Comparison of ENCODE assay signal across 17 cellular contexts in the genomic region with DNA sequence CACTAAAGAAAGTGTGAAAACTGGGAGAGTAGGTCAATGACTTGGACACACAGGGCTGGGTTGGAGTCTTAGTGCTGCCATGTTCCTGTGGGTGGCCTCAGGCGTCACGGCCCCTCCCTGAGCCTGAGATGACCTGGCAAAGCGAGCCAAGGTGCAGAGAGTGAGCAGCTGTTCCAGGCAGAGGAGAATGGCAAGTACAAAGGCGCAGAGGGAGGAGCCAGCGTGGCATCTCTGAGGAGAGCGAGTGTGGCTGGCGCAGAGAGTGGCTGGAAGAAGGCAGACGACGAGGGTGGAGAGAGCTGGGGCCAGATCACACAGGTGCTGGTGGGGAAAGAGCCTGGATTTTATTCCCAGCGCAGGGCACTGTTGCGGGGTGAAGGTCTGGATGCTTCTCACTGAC. TPM values are rescaled to one million over a fixed set of nuclear protein-coding genes. Genes with fewer than 3 reads are reported as not detected.
A peak's percentile ranks its signal among the peaks of the same experiment; 100 is the strongest.
DNase-seq lines count a peak whose midpoint lies in the region; ATAC-seq, FAIRE-seq and TF ChIP-seq lines count a peak whose summit lies in the region.
"Had no signal": no experiment of that assay in that cellular context is flagged by ENCODE, and none has a peak within 500 bp of the region (broad histone marks: within the 10 kb centered on the region; RNA-seq: fewer than 3 reads in every experiment).

No MANE protein-coding gene starts in this region.

- FAIRE-seq in HTR-8/SVneo (lab: Jason Lieb, UNC): no peak
- FAIRE-seq: GM12891 had no signal

- POLR2A ChIA-PET in activated CD4-positive, alpha-beta memory T cell treated with anti-CD3 and anti-CD28 coated beads, Interleukin-2, amount 10 ng/mL, durations not matched to agents 7 days and 5 days (lab: Charles Lee): no interaction called here
- POLR2A ChIA-PET in activated CD4-positive, alpha-beta memory T cell treated with anti-CD3 and anti-CD28 coated beads for 36 hours (lab: Charles Lee): no interaction called here
- POLR2A ChIA-PET in WTC11 (lab: Charles Lee): no interaction called here

- no peaks in the 10 kb centered on the region for H3K9me3 Mint-ChIP-seq in activated CD4-positive, alpha-beta memory T cell treated with anti-CD3 and anti-CD28 coated beads, Interleukin-2, amount 10 ng/mL, durations not matched to agents 7 days and 5 days
- H3K9me3 Mint-ChIP-seq in activated CD4-positive, alpha-beta memory T cell treated with anti-CD3 and anti-CD28 coated beads for 36 hours: no peaks in the 10 kb centered on the region
- H3K9me3 Mint-ChIP-seq in WTC11: no peaks in the 10 kb centered on the region
- H3K9me3 Mint-ChIP-seq: T-cell had no signal

- H3K27ac Mint-ChIP-seq in activated CD4-positive, alpha-beta memory T cell treated with anti-CD3 and anti-CD28 coated beads, Interleukin-2, amount 10 ng/mL, durations not matched to agents 7 days and 5 days: peak overlapping the region; percentile 23
- H3K27ac Mint-ChIP-seq in activated CD4-positive, alpha-beta memory T cell treated with anti-CD3 and anti-CD28 coated beads for 36 hours: no peak overlapping the region
- H3K27ac Mint-ChIP-seq in WTC11: 0 out of 2 replicates have a peak overlapping the region, but pooled peaks have one; percentile 12
- H3K27ac Mint-ChIP-seq: T-cell had no signal

- H3K36me3 ChIP-seq in upper lobe of right lung: no peaks in the 10 kb centered on the region

- peak overlapping the region; percentile 55 for H3K27ac ChIP-seq in upper lobe of right lung

- H3K4me1 Mint-ChIP-seq in activated CD4-positive, alpha-beta memory T cell treated with anti-CD3 and anti-CD28 coated beads, Interleukin-2, amount 10 ng/mL, durations not matched to agents 7 days and 5 days: peaks cover 46% of the 10 kb centered on the region
- peaks cover 11% of the 10 kb centered on the region for H3K4me1 Mint-ChIP-seq in activated CD4-positive, alpha-beta memory T cell treated with anti-CD3 and anti-CD28 coated beads for 36 hours (ENCODE audit: low read depth)
- 0 out of 2 replicates have a peak, but pooled peaks cover 3% of the 10 kb centered on the region for H3K4me1 Mint-ChIP-seq in WTC11

- ATAC-seq in WTC11: no peak
- peak; percentile 21 for ATAC-seq in upper lobe of right lung
- no peak for ATAC-seq in HG03196 (IDR thresholded peaks at IDR 0.05; ENCODE audit: unreplicated experiment)
- no peak for ATAC-seq in HG02970 (IDR thresholded peaks at IDR 0.05; ENCODE audit: low FRiP score, unreplicated experiment)
- ATAC-seq: naive thymus-derived CD4-positive, alpha-beta T cell; T-cell had no signal

- no peak overlapping the region for H3K4me3 ChIP-seq in upper lobe of right lung
- H3K4me3 ChIP-seq: skin epidermis, tibial nerve had no signal

- intact Hi-C loops in activated CD4-positive, alpha-beta memory T cell treated with anti-CD3 and anti-CD28 coated beads for 36 hours (cut with micrococcal nuclease): no loop called here
- intact Hi-C loops in upper lobe of right lung (cut with DNase I): no loop called here

- H3K4me3 Mint-ChIP-seq in activated CD4-positive, alpha-beta memory T cell treated with anti-CD3 and anti-CD28 coated beads, Interleukin-2, amount 10 ng/mL, durations not matched to agents 7 days and 5 days: no peak overlapping the region
- H3K4me3 Mint-ChIP-seq in activated CD4-positive, alpha-beta memory T cell treated with anti-CD3 and anti-CD28 coated beads for 36 hours: no peak overlapping the region
- no peak overlapping the region for H3K4me3 Mint-ChIP-seq in WTC11
- H3K4me3 Mint-ChIP-seq: naive thymus-derived CD4-positive, alpha-beta T cell; T-cell had no signal

- no peak for DNase-seq in activated CD4-positive, alpha-beta memory T cell treated with anti-CD3 and anti-CD28 coated beads, Interleukin-2, amount 10 ng/mL, durations not matched to agents 7 days and 5 days
- DNase-seq in activated CD4-positive, alpha-beta memory T cell treated with anti-CD3 and anti-CD28 coated beads for 36 hours: no peak
- DNase-seq in WTC11 (ENCODE audit: low spot score): no peak
- DNase-seq in mucosa of gallbladder (ENCODE audit: low spot score): peak; percentile 82
- DNase-seq in upper lobe of right lung: peak; percentile 68
- no peak for DNase-seq in HTR-8/SVneo (ENCODE audit: insufficient read length, low spot score)
- DNase-seq: activated CD4-positive, alpha-beta T cell treated with anti-CD3 and anti-CD28 coated beads, Interleukin-2, amount 50 U/mL, for 4 hours; activated naive CD4-positive, alpha-beta T cell treated with Interleukin-2 at 50 U/mL for 16 hours; DND-41; naive thymus-derived CD4-positive, alpha-beta T cell; NCI-H1092; T-cell had no signal

- H3K27me3 Mint-ChIP-seq in activated CD4-positive, alpha-beta memory T cell treated with anti-CD3 and anti-CD28 coated beads, Interleukin-2, amount 10 ng/mL, durations not matched to agents 7 days and 5 days: no peaks in the 10 kb centered on the region
- H3K27me3 Mint-ChIP-seq in activated CD4-positive, alpha-beta memory T cell treated with anti-CD3 and anti-CD28 coated beads for 36 hours: no peaks in the 10 kb centered on the region
- no peaks in the 10 kb centered on the region for H3K27me3 Mint-ChIP-seq in WTC11 (ENCODE audit: low read depth)
- H3K27me3 Mint-ChIP-seq: naive thymus-derived CD4-positive, alpha-beta T cell; T-cell had no signal

- peaks cover 9% of the 10 kb centered on the region for H3K36me3 Mint-ChIP-seq in activated CD4-positive, alpha-beta memory T cell treated with anti-CD3 and anti-CD28 coated beads, Interleukin-2, amount 10 ng/mL, durations not matched to agents 7 days and 5 days (ENCODE audit: low read depth)
- H3K36me3 Mint-ChIP-seq in activated CD4-positive, alpha-beta memory T cell treated with anti-CD3 and anti-CD28 coated beads for 36 hours: peaks cover 9% of the 10 kb centered on the region
- no peaks in the 10 kb centered on the region for H3K36me3 Mint-ChIP-seq in WTC11

- TF ChIP-seq CTCF in WTC11 (IDR thresholded peaks at IDR 0.05): no peak
- no peak for TF ChIP-seq CTCF in upper lobe of right lung (IDR thresholded peaks at IDR 0.05)

- peaks cover 19% of the 10 kb centered on the region for H3K4me1 ChIP-seq in upper lobe of right lung

- H3K9me3 ChIP-seq in upper lobe of right lung: no peaks in the 10 kb centered on the region
- H3K9me3 ChIP-seq: tibial nerve had no signal

- H3K27me3 ChIP-seq in upper lobe of right lung: no peaks in the 10 kb centered on the region
- H3K27me3 ChIP-seq: tibial nerve had no signal

- CTCF ChIA-PET in activated CD4-positive, alpha-beta memory T cell treated with anti-CD3 and anti-CD28 coated beads, Interleukin-2, amount 10 ng/mL, durations not matched to agents 7 days and 5 days (lab: Charles Lee): interaction anchor here (4.0 kb wide), 1 partner anchor 8 kb away, joined by 15 read pairs; no protein-coding TSS in a partner anchor
- CTCF ChIA-PET in activated CD4-positive, alpha-beta memory T cell treated with anti-CD3 and anti-CD28 coated beads for 36 hours (lab: Charles Lee): interaction anchor here (2.4 to 2.5 kb wide), 2 partner anchors 11 to 125 kb away, joined by 12 to 13 read pairs; no protein-coding TSS in a partner anchor
- CTCF ChIA-PET in WTC11 (lab: Charles Lee): interaction anchor here (4.8 kb wide), 1 partner anchor 72 kb away, joined by 31 read pairs; no protein-coding TSS in a partner anchor

TF ChIP-seq in WTC11, 78 proteins besides CTCF, POLR2A, EP300 and RAD21:
- TF ChIP-seq ZSCAN18 (CRISPR knock-in tag; IDR thresholded peaks at IDR 0.05) (no peak), ELF4 (CRISPR knock-in tag; IDR thresholded peaks at IDR 0.05; ENCODE audit: low read depth) (no peak), ZBTB21 (CRISPR knock-in tag; IDR thresholded peaks at IDR 0.05; ENCODE audit: borderline replicate concordance) (no peak), SMAD4 (CRISPR knock-in tag; IDR thresholded peaks at IDR 0.05) (no peak), IRF2 (CRISPR knock-in tag; IDR thresholded peaks at IDR 0.05; ENCODE audit: borderline replicate concordance, low read depth) (no peak), MXD4 (CRISPR knock-in tag; IDR thresholded peaks at IDR 0.05; ENCODE audit: borderline replicate concordance) (no peak), ZNF396 (CRISPR knock-in tag; IDR thresholded peaks at IDR 0.05; ENCODE audit: borderline replicate concordance) (no peak), NFATC4 (CRISPR knock-in tag; IDR thresholded peaks at IDR 0.05) (no peak), FOXP1 (CRISPR knock-in tag; IDR thresholded peaks at IDR 0.05; ENCODE audit: borderline replicate concordance) (no peak), HMGA2 (CRISPR knock-in tag; IDR thresholded peaks at IDR 0.05) (no peak)

RNA-seq across cellular contexts. Expression of gene CHMP4B, which starts 20.6 kb away (rescaled TPM):
- total RNA-seq in activated CD4-positive, alpha-beta memory T cell treated with anti-CD3 and anti-CD28 coated beads, Interleukin-2, amount 10 ng/mL, durations not matched to agents 7 days and 5 days: 10 to 100 TPM; 86.7 to 86.9 TPM
- total RNA-seq in activated CD4-positive, alpha-beta memory T cell treated with anti-CD3 and anti-CD28 coated beads for 36 hours: 10 to 100 TPM; 93.9 to 94.8 TPM
- total RNA-seq in WTC11 (2021) (65.4 to 72.5 TPM (median 66.1 TPM) in 3 replicates), mucosa of gallbladder (117 TPM), upper lobe of right lung (86.6 TPM)

RNA-seq across cellular contexts. Expression of gene ZNF341, which starts 58.8 kb away (rescaled TPM):
- total RNA-seq in activated CD4-positive, alpha-beta memory T cell treated with anti-CD3 and anti-CD28 coated beads, Interleukin-2, amount 10 ng/mL, durations not matched to agents 7 days and 5 days: 1 to 10 TPM; 5.6 to 5.8 TPM
- total RNA-seq in activated CD4-positive, alpha-beta memory T cell treated with anti-CD3 and anti-CD28 coated beads for 36 hours: 1 to 10 TPM; 5.9 TPM
- total RNA-seq in WTC11 (2021) (7.8 to 9.6 TPM (median 8.0 TPM) in 3 replicates), mucosa of gallbladder (5.8 TPM), upper lobe of right lung (4.8 TPM)

Comparison
In these comparisons a context has a peak if more than half of its experiments do, and no peak if none do; other contexts are left out.
1. DNase-seq: peak in mucosa of gallbladder (single experiment) and upper lobe of right lung (single experiment); none in activated CD4-positive, alpha-beta memory T cell treated with anti-CD3 and anti-CD28 coated beads, Interleukin-2, amount 10 ng/mL, durations not matched to agents 7 days and 5 days (single experiment), activated CD4-positive, alpha-beta memory T cell treated with anti-CD3 and anti-CD28 coated beads for 36 hours (single experiment), WTC11 (single experiment) and HTR-8/SVneo (single experiment).